Comparison of ENCODE assay signal across 23 cellular contexts in genomic region chr11:30561691-30562412, GRCh38. TPM values are rescaled to one million over a fixed set of nuclear protein-coding genes. Genes with fewer than 3 reads are reported as not detected.
DNase-seq lines count a peak whose midpoint lies in the region; ATAC-seq and TF ChIP-seq lines count a peak whose summit lies in the region.
"Had no signal": no experiment of that assay in that cellular context is flagged by ENCODE, and none has a peak within 500 bp of the region (broad histone marks: within the 10 kb centered on the region; RNA-seq: fewer than 3 reads in every experiment).

No MANE protein-coding gene starts in this region.

- in situ Hi-C loops in astrocyte of the cerebellum (cut with HindIII; ENCODE audit: low sequenced_read_pairs), result no loop called here

- peaks cover 13% of the 10 kb centered on the region for H3K9me3 ChIP-seq in HUES6 (ENCODE audit: control insufficient read depth, insufficient read depth, low read depth, low read length)
- H3K9me3 ChIP-seq: A549, MG63 had no signal

- no peak overlapping the region for H3K9ac ChIP-seq in HUES6 (ENCODE audit: low read length)

- H3K4me3 ChIP-seq in HUES6 (ENCODE audit: low read depth, low read length) (no peak overlapping the region), astrocyte of the cerebellum (ENCODE audit: low read depth, low read length) (no peak overlapping the region)
- H3K4me3 ChIP-seq: A549, MG63 had no signal

- TF ChIP-seq CTCF in astrocyte of the cerebellum (IDR thresholded peaks at IDR 0.05; ENCODE audit: low read depth, low read length, missing control alignments), result no peak

- H3K27me3 ChIP-seq in HUES6 (ENCODE audit: control insufficient read depth, insufficient read depth, low read length), result no peaks in the 10 kb centered on the region
- H3K27me3 ChIP-seq: MG63 had no signal

- 0 out of 2 replicates have a peak, but pooled peaks cover 2% of the 10 kb centered on the region for H3K36me3 ChIP-seq in HUES6 (ENCODE audit: control insufficient read depth, insufficient read depth, low read length)
- H3K36me3 ChIP-seq: MG63 had no signal

- no peaks in the 10 kb centered on the region for H3K4me1 Mint-ChIP-seq in activated T-helper 2 cell treated with anti-CD3 and anti-CD28 coated beads, Interferon-gamma antibody, Interleukin-2, Interleukin-4, amounts not matched to agents 10 μg/mL and 5 μg/mL and 100 μg/mL, durations not matched to agents 14 hours and 24 hours and 36 hours (ENCODE audit: low read depth)
- H3K4me1 Mint-ChIP-seq: CD8-positive, alpha-beta memory T cell had no signal

- no peak overlapping the region for H3K27ac Mint-ChIP-seq in activated T-helper 2 cell treated with anti-CD3 and anti-CD28 coated beads, Interferon-gamma antibody, Interleukin-2, Interleukin-4, amounts not matched to agents 10 μg/mL and 5 μg/mL and 100 μg/mL, durations not matched to agents 14 hours and 24 hours and 36 hours
- H3K27ac Mint-ChIP-seq: CD8-positive, alpha-beta memory T cell; HFFc6; IgD-negative memory B cell had no signal

- peak; percentile 25 for DNase-seq in AG08395 (ENCODE audit: low spot score)
- peak; percentile 54 for DNase-seq in astrocyte of the cerebellum (ENCODE audit: low read depth)
- peak; percentile 22 for DNase-seq in islet precursor cell
- no peak for DNase-seq in activated T-helper 2 cell treated with anti-CD3 and anti-CD28 coated beads, Interferon-gamma antibody, Interleukin-2, Interleukin-4, amounts not matched to agents 10 μg/mL and 5 μg/mL and 100 μg/mL, durations not matched to agents 14 hours and 24 hours and 36 hours (ENCODE audit: low spot score)
- DNase-seq: C1 segment of cervical spinal cord; CD8-positive, alpha-beta memory T cell; DMS79; HFFc6; Kasumi-1; MG63; NCI-H1048; NCI-H2081; NCI-H2171 treated with DMSO at 0.1 percent for 48 hours; NCI-H748 treated with DMSO at 0.1 percent for 48 hours had no signal

- peaks cover 48% of the 10 kb centered on the region for H3K4me1 ChIP-seq in HUES6 (ENCODE audit: control insufficient read depth, insufficient read depth, low read length)
- H3K4me1 ChIP-seq: A549 had no signal

- no peaks in the 10 kb centered on the region for H3K9me3 Mint-ChIP-seq in activated T-helper 2 cell treated with anti-CD3 and anti-CD28 coated beads, Interferon-gamma antibody, Interleukin-2, Interleukin-4, amounts not matched to agents 10 μg/mL and 5 μg/mL and 100 μg/mL, durations not matched to agents 14 hours and 24 hours and 36 hours
- H3K9me3 Mint-ChIP-seq: CD8-positive, alpha-beta memory T cell had no signal

- no peak overlapping the region for H3K4me3 Mint-ChIP-seq in activated T-helper 2 cell treated with anti-CD3 and anti-CD28 coated beads, Interferon-gamma antibody, Interleukin-2, Interleukin-4, amounts not matched to agents 10 μg/mL and 5 μg/mL and 100 μg/mL, durations not matched to agents 14 hours and 24 hours and 36 hours (ENCODE audit: low read depth)
- H3K4me3 Mint-ChIP-seq: CD8-positive, alpha-beta memory T cell; HFFc6; IgD-negative memory B cell had no signal

- 0 out of 2 replicates have a peak overlapping the region, but pooled peaks have one; percentile 66 for H3K27ac ChIP-seq in HUES6 (ENCODE audit: low read depth, low read length)
- H3K27ac ChIP-seq: A549 had no signal

- ATAC-seq in HG03439 (IDR thresholded peaks at IDR 0.05; ENCODE audit: unreplicated experiment) (no peak), GM21423 (IDR thresholded peaks at IDR 0.05; ENCODE audit: unreplicated experiment) (no peak)
- ATAC-seq: A549, Right ventricle myocardium inferior had no signal

- H3K27me3 Mint-ChIP-seq in activated T-helper 2 cell treated with anti-CD3 and anti-CD28 coated beads, Interferon-gamma antibody, Interleukin-2, Interleukin-4, amounts not matched to agents 10 μg/mL and 5 μg/mL and 100 μg/mL, durations not matched to agents 14 hours and 24 hours and 36 hours (ENCODE audit: low read depth), result no peaks in the 10 kb centered on the region
- H3K27me3 Mint-ChIP-seq: CD8-positive, alpha-beta memory T cell had no signal

- H3K36me3 Mint-ChIP-seq in activated T-helper 2 cell treated with anti-CD3 and anti-CD28 coated beads, Interferon-gamma antibody, Interleukin-2, Interleukin-4, amounts not matched to agents 10 μg/mL and 5 μg/mL and 100 μg/mL, durations not matched to agents 14 hours and 24 hours and 36 hours (ENCODE audit: low read depth), result no peaks in the 10 kb centered on the region
- H3K36me3 Mint-ChIP-seq: CD8-positive, alpha-beta memory T cell; IgD-negative memory B cell had no signal

- intact Hi-C loops in activated T-helper 2 cell treated with anti-CD3 and anti-CD28 coated beads, Interferon-gamma antibody, Interleukin-2, Interleukin-4, amounts not matched to agents 10 μg/mL and 5 μg/mL and 100 μg/mL, durations not matched to agents 14 hours and 24 hours and 36 hours (cut with micrococcal nuclease), result no loop called here

RNA-seq across cellular contexts. Expression of gene MPPED2, which starts 24.3 kb away (rescaled TPM):
- not detected in 2 replicates for total RNA-seq in activated T-helper 2 cell treated with anti-CD3 and anti-CD28 coated beads, Interferon-gamma antibody, Interleukin-2, Interleukin-4, amounts not matched to agents 10 μg/mL and 5 μg/mL and 100 μg/mL, durations not matched to agents 14 hours and 24 hours and 36 hours
- total RNA-seq: CD8-positive, alpha-beta memory T cell; HFFc6; HT-29; NCI-H460; OCI-LY7 had no signal
